9 cellular contexts compared by ENCODE assay signal in genomic region chr20:364905-365794, GRCh38. TPM values are rescaled to one million over a fixed set of nuclear protein-coding genes. Genes with fewer than 3 reads are reported as not detected.
DNase-seq lines count a peak whose midpoint lies in the region; ATAC-seq and TF ChIP-seq lines count a peak whose summit lies in the region.
"Had no signal": no experiment of that assay in that cellular context is flagged by ENCODE, and none has a peak within 500 bp of the region (broad histone marks: within the 10 kb centered on the region; RNA-seq: fewer than 3 reads in every experiment).

No MANE protein-coding gene starts in this region.

- H3K27me3 ChIP-seq in KMS-11 (ENCODE audit: insufficient read depth, low read depth) = no peaks in the 10 kb centered on the region
- H3K27me3 ChIP-seq in mesenchymal stem cell (ENCODE audit: control insufficient read depth in 1 of 2, insufficient read depth in 1 of 2, low read length in 2 of 2) = no peaks in the 10 kb centered on the region
- H3K27me3 ChIP-seq in effector memory CD4-positive, alpha-beta T cell (replicated peaks; ENCODE audit: control insufficient read depth, insufficient read depth, low read length, poor library complexity, severe bottlenecking) = no peaks in the 10 kb centered on the region
- H3K27me3 ChIP-seq: testis had no signal

- no peak overlapping the region for H2AK5ac ChIP-seq in mesenchymal stem cell (ENCODE audit: low read length, severe bottlenecking)

- intact Hi-C loops in activated T-helper 2 cell treated with anti-CD3 and anti-CD28 coated beads, Interferon-gamma antibody, Interleukin-2, Interleukin-4, amounts not matched to agents 10 μg/mL and 5 μg/mL and 100 μg/mL, durations not matched to agents 14 hours and 24 hours and 36 hours (cut with micrococcal nuclease) = no loop called here

- H3K79me2 ChIP-seq in KMS-11 (ENCODE audit: insufficient read depth, low read depth) = no peaks in the 10 kb centered on the region

- no peak overlapping the region for H2BK12ac ChIP-seq in mesenchymal stem cell (ENCODE audit: low read length in 2 of 2)

- H3K36me3 ChIP-seq in KMS-11 (ENCODE audit: insufficient read depth) = no peaks in the 10 kb centered on the region
- H3K36me3 ChIP-seq in mesenchymal stem cell (ENCODE audit: control insufficient read depth in 1 of 2, insufficient read depth in 2 of 2, low read depth in 1 of 2, low read length in 2 of 2) = no peaks in the 10 kb centered on the region
- H3K36me3 ChIP-seq in effector memory CD4-positive, alpha-beta T cell (ENCODE audit: control insufficient read depth, insufficient read depth, low read length) = no peaks in the 10 kb centered on the region

- no peak for ATAC-seq in GM21717 (IDR thresholded peaks at IDR 0.05; ENCODE audit: unreplicated experiment)

- H4K91ac ChIP-seq in mesenchymal stem cell (ENCODE audit: low read length) = peak overlapping the region; percentile 14

- peak overlapping the region; percentile 20 for H3K27ac Mint-ChIP-seq in activated T-helper 2 cell treated with anti-CD3 and anti-CD28 coated beads, Interferon-gamma antibody, Interleukin-2, Interleukin-4, amounts not matched to agents 10 μg/mL and 5 μg/mL and 100 μg/mL, durations not matched to agents 14 hours and 24 hours and 36 hours

- H4K20me1 ChIP-seq in KMS-11 (ENCODE audit: insufficient read depth) = no peaks in the 10 kb centered on the region

- DNase-seq in Daoy (ENCODE audit: low read depth) (peak; percentile 49), mesenchymal stem cell (peak; percentile 34), AG08396 (ENCODE audit: low spot score) (no peak)
- no peak for DNase-seq in activated T-helper 2 cell treated with anti-CD3 and anti-CD28 coated beads, Interferon-gamma antibody, Interleukin-2, Interleukin-4, amounts not matched to agents 10 μg/mL and 5 μg/mL and 100 μg/mL, durations not matched to agents 14 hours and 24 hours and 36 hours (ENCODE audit: low spot score)
- DNase-seq in effector memory CD4-positive, alpha-beta T cell = no peak
- DNase-seq: T-helper 9 cell, testis had no signal

- H2AFZ ChIP-seq in KMS-11 (ENCODE audit: low read depth) (0 out of 2 replicates have a peak overlapping the region, but pooled peaks have one; percentile 22), mesenchymal stem cell (ENCODE audit: low read depth, low read length) (no peak overlapping the region)

- H3K14ac ChIP-seq in mesenchymal stem cell (ENCODE audit: low read length in 2 of 2) = no peak overlapping the region

- H3K9me3 Mint-ChIP-seq in activated T-helper 2 cell treated with anti-CD3 and anti-CD28 coated beads, Interferon-gamma antibody, Interleukin-2, Interleukin-4, amounts not matched to agents 10 μg/mL and 5 μg/mL and 100 μg/mL, durations not matched to agents 14 hours and 24 hours and 36 hours = no peaks in the 10 kb centered on the region

- peaks cover 39% of the 10 kb centered on the region for H3K4me1 Mint-ChIP-seq in activated T-helper 2 cell treated with anti-CD3 and anti-CD28 coated beads, Interferon-gamma antibody, Interleukin-2, Interleukin-4, amounts not matched to agents 10 μg/mL and 5 μg/mL and 100 μg/mL, durations not matched to agents 14 hours and 24 hours and 36 hours (ENCODE audit: low read depth)

- no peak overlapping the region for H3K18ac ChIP-seq in mesenchymal stem cell (ENCODE audit: low read depth in 1 of 2, low read length in 2 of 2)

- H3K4me2 ChIP-seq in KMS-11 (peak overlapping the region; percentile 25; the same call in 1 of the 2 replicates), mesenchymal stem cell (ENCODE audit: low read length, poor library complexity, severe bottlenecking) (no peak overlapping the region)

- H3K4me3 Mint-ChIP-seq in activated T-helper 2 cell treated with anti-CD3 and anti-CD28 coated beads, Interferon-gamma antibody, Interleukin-2, Interleukin-4, amounts not matched to agents 10 μg/mL and 5 μg/mL and 100 μg/mL, durations not matched to agents 14 hours and 24 hours and 36 hours (ENCODE audit: low read depth) = peak overlapping the region; percentile 6

- no peak overlapping the region for H4K8ac ChIP-seq in mesenchymal stem cell (ENCODE audit: low read length)

- H3K23ac ChIP-seq in mesenchymal stem cell (ENCODE audit: low read length in 2 of 2) = no peak overlapping the region

- TF ChIP-seq CTCF in KMS-11 (conservative IDR thresholded peaks at IDR 0.05; ENCODE audit: low read depth, low read length) = no peak

- H3K27ac ChIP-seq in KMS-11 = no peak overlapping the region; the same call in 1 of the 2 replicates
- H3K27ac ChIP-seq in mesenchymal stem cell (ENCODE audit: low read length, poor library complexity, severe bottlenecking) = no peak overlapping the region
- no peak overlapping the region for H3K27ac ChIP-seq in effector memory CD4-positive, alpha-beta T cell (ENCODE audit: insufficient read depth, low read length, poor library complexity, severe bottlenecking)
- H3K27ac ChIP-seq: testis had no signal

- H2BK15ac ChIP-seq in mesenchymal stem cell (ENCODE audit: low read depth, poor library complexity, severe bottlenecking) = no peak overlapping the region

- H3K79me1 ChIP-seq in mesenchymal stem cell (replicated peaks; ENCODE audit: low read length, poor library complexity, severe bottlenecking) = no peaks in the 10 kb centered on the region

- WGBS in mesenchymal stem cell = 79% methylated on average over 8 of the region's 9 CpGs

- no peak overlapping the region for H3K4ac ChIP-seq in mesenchymal stem cell (ENCODE audit: low read depth in 1 of 2, low read length in 2 of 2)

- H2BK5ac ChIP-seq in mesenchymal stem cell (ENCODE audit: low read depth, low read length, poor library complexity, severe bottlenecking) = no peak overlapping the region

- H3K9ac ChIP-seq in KMS-11 = peak overlapping the region; percentile 6; the same call in 1 of the 2 replicates
- no peak overlapping the region for H3K9ac ChIP-seq in mesenchymal stem cell (ENCODE audit: low read length)

- H3K9me3 ChIP-seq in mesenchymal stem cell (ENCODE audit: control insufficient read depth, low read length) = no peaks in the 10 kb centered on the region
- no peaks in the 10 kb centered on the region for H3K9me3 ChIP-seq in effector memory CD4-positive, alpha-beta T cell (ENCODE audit: control insufficient read depth, low read length)
- H3K9me3 ChIP-seq: testis had no signal

- H3K4me1 ChIP-seq in KMS-11 (ENCODE audit: low read depth, poor library complexity, severe bottlenecking) (peaks cover 18% of the 10 kb centered on the region), mesenchymal stem cell (ENCODE audit: control insufficient read depth, insufficient read depth, low read depth, low read length) (peaks cover 25% of the 10 kb centered on the region)
- H3K4me1 ChIP-seq in effector memory CD4-positive, alpha-beta T cell (ENCODE audit: control insufficient read depth, insufficient read depth, low read length, poor library complexity, severe bottlenecking) = peaks cover 8% of the 10 kb centered on the region
- H3K4me1 ChIP-seq: testis had no signal

- no peaks in the 10 kb centered on the region for H3K36me3 Mint-ChIP-seq in activated T-helper 2 cell treated with anti-CD3 and anti-CD28 coated beads, Interferon-gamma antibody, Interleukin-2, Interleukin-4, amounts not matched to agents 10 μg/mL and 5 μg/mL and 100 μg/mL, durations not matched to agents 14 hours and 24 hours and 36 hours (ENCODE audit: low read depth)

- no peak overlapping the region for H2BK120ac ChIP-seq in mesenchymal stem cell (ENCODE audit: low read depth, low read length)

- H3K27me3 Mint-ChIP-seq in activated T-helper 2 cell treated with anti-CD3 and anti-CD28 coated beads, Interferon-gamma antibody, Interleukin-2, Interleukin-4, amounts not matched to agents 10 μg/mL and 5 μg/mL and 100 μg/mL, durations not matched to agents 14 hours and 24 hours and 36 hours (ENCODE audit: low read depth) = no peaks in the 10 kb centered on the region

- H3K4me3 ChIP-seq in KMS-11 (IDR thresholded peaks at IDR 0.05; ENCODE audit: insufficient read depth, low read depth, low read length) (no peak overlapping the region), mesenchymal stem cell (ENCODE audit: insufficient read depth in 1 of 2, low read depth in 1 of 2, low read length in 2 of 2) (no peak overlapping the region)
- no peak overlapping the region for H3K4me3 ChIP-seq in effector memory CD4-positive, alpha-beta T cell (ENCODE audit: insufficient read depth, low read depth, low read length, poor library complexity, severe bottlenecking)
- H3K4me3 ChIP-seq: testis had no signal

RNA-seq across cellular contexts. Expression of gene TRIB3, which starts 15.4 kb away (rescaled TPM):
- 11.2 and 16.3 TPM in 2 replicates for total RNA-seq in Daoy (2014; rRNA removed; shearing (Covaris generic))
- total RNA-seq in activated T-helper 2 cell treated with anti-CD3 and anti-CD28 coated beads, Interferon-gamma antibody, Interleukin-2, Interleukin-4, amounts not matched to agents 10 μg/mL and 5 μg/mL and 100 μg/mL, durations not matched to agents 14 hours and 24 hours and 36 hours = 31.6 and 32.2 TPM in 2 replicates
- polyA plus RNA-seq in mesenchymal stem cell (2013, experiment 1 of 2) = 52.7 TPM
- 53.4 TPM for polyA plus RNA-seq in mesenchymal stem cell (2013, experiment 2 of 2)

RNA-seq across cellular contexts. Expression of gene NRSN2, which starts 18.2 kb away (rescaled TPM):
- 19.2 and 19.3 TPM in 2 replicates for total RNA-seq in Daoy (2014; rRNA removed; shearing (Covaris generic))
- total RNA-seq in activated T-helper 2 cell treated with anti-CD3 and anti-CD28 coated beads, Interferon-gamma antibody, Interleukin-2, Interleukin-4, amounts not matched to agents 10 μg/mL and 5 μg/mL and 100 μg/mL, durations not matched to agents 14 hours and 24 hours and 36 hours = 5.9 and 7.1 TPM in 2 replicates
- polyA plus RNA-seq in mesenchymal stem cell (2013, experiment 1 of 2) = 63.0 TPM
- polyA plus RNA-seq in mesenchymal stem cell (2013, experiment 2 of 2) = 60.9 TPM

RNA-seq across cellular contexts. Expression of gene SOX12, which starts 39.8 kb away (rescaled TPM):
- total RNA-seq in Daoy (2014; rRNA removed; shearing (Covaris generic)) = 1.1 and 1.5 TPM in 2 replicates
- 14.4 and 15.0 TPM in 2 replicates for total RNA-seq in activated T-helper 2 cell treated with anti-CD3 and anti-CD28 coated beads, Interferon-gamma antibody, Interleukin-2, Interleukin-4, amounts not matched to agents 10 μg/mL and 5 μg/mL and 100 μg/mL, durations not matched to agents 14 hours and 24 hours and 36 hours
- 30.8 TPM for polyA plus RNA-seq in mesenchymal stem cell (2013, experiment 1 of 2)
- polyA plus RNA-seq in mesenchymal stem cell (2013, experiment 2 of 2) = 29.9 TPM

RNA-seq across cellular contexts. Expression of gene RBCK1, which starts 42.9 kb away (rescaled TPM):
- 42.5 and 42.9 TPM in 2 replicates for total RNA-seq in Daoy (2014; rRNA removed; shearing (Covaris generic))
- total RNA-seq in activated T-helper 2 cell treated with anti-CD3 and anti-CD28 coated beads, Interferon-gamma antibody, Interleukin-2, Interleukin-4, amounts not matched to agents 10 μg/mL and 5 μg/mL and 100 μg/mL, durations not matched to agents 14 hours and 24 hours and 36 hours = 112 and 118 TPM in 2 replicates
- 78.2 TPM for polyA plus RNA-seq in mesenchymal stem cell (2013, experiment 1 of 2)
- polyA plus RNA-seq in mesenchymal stem cell (2013, experiment 2 of 2) = 76.4 TPM

Comparison
In these comparisons a context has a peak if more than half of its experiments do, and no peak if none do; other contexts are left out.
1. DNase-seq: peak in Daoy (single experiment) and mesenchymal stem cell (single experiment); none in activated T-helper 2 cell treated with anti-CD3 and anti-CD28 coated beads, Interferon-gamma antibody, Interleukin-2, Interleukin-4, amounts not matched to agents 10 μg/mL and 5 μg/mL and 100 μg/mL, durations not matched to agents 14 hours and 24 hours and 36 hours (single experiment), AG08396 (single experiment) and effector memory CD4-positive, alpha-beta T cell (0 of 3).